ENCODE assay signal across 10 cellular contexts in the genomic region with DNA sequence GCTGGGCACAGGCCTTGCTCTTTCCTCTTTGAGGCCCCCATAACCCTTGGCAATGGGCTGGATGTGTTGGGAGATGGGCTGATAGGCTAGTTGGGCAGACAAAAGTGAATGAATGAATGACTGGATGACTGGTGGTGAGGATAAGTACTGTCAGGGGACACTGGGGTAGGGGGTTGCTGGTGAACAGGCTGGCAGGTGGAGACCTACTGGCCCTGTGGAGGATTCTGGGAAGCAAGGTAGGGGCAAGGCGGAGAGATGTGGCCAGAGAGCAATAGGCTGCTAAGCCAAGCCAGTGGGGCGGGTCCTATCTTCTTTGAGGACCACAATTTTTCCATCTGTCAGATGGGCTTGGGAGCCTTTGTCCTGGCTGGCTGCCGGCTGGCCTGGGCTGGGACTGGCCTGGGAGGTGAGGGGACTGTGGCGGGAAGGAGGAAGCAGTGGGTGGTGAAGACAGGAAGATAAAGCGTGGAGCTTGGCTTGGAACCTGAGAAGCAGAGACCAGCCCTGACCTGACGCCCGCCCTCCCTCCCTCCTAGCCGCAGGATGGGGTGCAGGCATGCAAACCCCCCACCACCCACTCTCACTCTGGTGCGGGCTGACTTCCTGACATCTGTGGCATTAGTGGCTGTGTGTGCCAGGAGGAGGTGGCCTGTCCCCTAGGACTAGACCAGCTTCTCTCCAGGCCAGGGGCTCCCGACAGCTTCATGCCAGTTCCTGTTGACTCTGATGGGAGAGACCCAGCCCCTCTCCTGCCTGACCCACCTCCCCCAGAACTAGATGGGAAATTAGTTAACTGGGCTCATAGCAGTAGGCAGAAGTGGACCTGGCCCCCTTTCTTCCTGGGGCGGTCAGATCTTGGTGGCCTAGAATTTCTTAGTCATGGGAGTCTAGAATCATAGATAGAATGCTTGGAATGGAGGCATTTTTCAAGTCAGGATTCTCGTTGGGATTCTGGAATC. TPM values are rescaled to one million over a fixed set of nuclear protein-coding genes. Genes with fewer than 3 reads are reported as not detected.
DNase-seq lines count a peak whose midpoint lies in the region; ATAC-seq and TF ChIP-seq lines count a peak whose summit lies in the region.
"Had no signal": no experiment of that assay in that cellular context is flagged by ENCODE, and none has a peak within 500 bp of the region (broad histone marks: within the 10 kb centered on the region; RNA-seq: fewer than 3 reads in every experiment).

No MANE protein-coding gene starts in this region.

- H3K4me1 ChIP-seq in heart right ventricle (peaks cover 80 to 100% (median 98%) of the 10 kb centered on the region in 9 donors), mucosa of stomach (ENCODE audit: control insufficient read depth, insufficient read depth, low read length) (peaks cover 97% of the 10 kb centered on the region), vagina (peaks cover 100% of the 10 kb centered on the region)

- intact Hi-C loops in heart right ventricle (cut with DNase I): loop anchor here in 1 of 10 donors (5.0 kb wide), 1 partner anchor 40 kb away; no protein-coding TSS in a partner anchor
- intact Hi-C loops in Right ventricle myocardium inferior (cut with DNase I): no loop called here
- intact Hi-C loops in vagina (cut with DNase I): no loop called here

- no peak for DNase-seq in heart right ventricle
- DNase-seq in Right ventricle myocardium inferior (ENCODE audit: missing footprints): no peak
- DNase-seq in brain microvascular endothelial cell: no peak
- DNase-seq in vagina (ENCODE audit: extremely low spot score in 2 of 2): no peak
- no peak for DNase-seq in NCI-H187 (lab: John Stamatoyannopoulos, UW)
- DNase-seq: activated T-cell treated with anti-CD3 and anti-CD28 coated beads, Interleukin-2, amount 50 U/mL, for 4 hours; NCI-H2171 had no signal

- 31% methylated on average over 10 to 12 of the region's 12 CpGs for WGBS in heart right ventricle, 2 donors

- H3K9ac ChIP-seq in mucosa of stomach (ENCODE audit: low read length): peak overlapping the region; percentile 2

- ATAC-seq in heart right ventricle (no peak), Right ventricle myocardium inferior (no peak), HG03521 (IDR thresholded peaks at IDR 0.05; ENCODE audit: unreplicated experiment) (no peak), GM21529 (IDR thresholded peaks at IDR 0.05; ENCODE audit: unreplicated experiment) (no peak)
- ATAC-seq: activated T-cell treated with anti-CD3 and anti-CD28 coated beads, Interleukin-2, amount 50 U/mL, for 4 hours had no signal

- H3K9me3 ChIP-seq in heart right ventricle: no peaks in the 10 kb centered on the region
- no peaks in the 10 kb centered on the region for H3K9me3 ChIP-seq in mucosa of stomach (ENCODE audit: control insufficient read depth, low read length)
- no peaks in the 10 kb centered on the region for H3K9me3 ChIP-seq in vagina

- TF ChIP-seq CTCF in heart right ventricle (IDR thresholded peaks at IDR 0.05): no peak
- no peak for TF ChIP-seq CTCF in brain microvascular endothelial cell (IDR thresholded peaks at IDR 0.05; ENCODE audit: low read depth, low read length, missing control alignments)
- TF ChIP-seq CTCF in vagina (IDR thresholded peaks at IDR 0.05): no peak

- H3K27ac ChIP-seq in heart right ventricle: peak overlapping the region in 9 of 10 donors; percentile 86 to 97 (median 91)
- peak overlapping the region; percentile 67 for H3K27ac ChIP-seq in brain microvascular endothelial cell
- H3K27ac ChIP-seq in vagina: peak overlapping the region; percentile 95

- TF ChIP-seq POLR2A in vagina (IDR thresholded peaks at IDR 0.05): no peak

- H3K36me3 ChIP-seq in heart right ventricle (no peaks in the 10 kb centered on the region), brain microvascular endothelial cell (replicated peaks) (no peaks in the 10 kb centered on the region), mucosa of stomach (ENCODE audit: control insufficient read depth, insufficient read depth, low read length) (no peaks in the 10 kb centered on the region), vagina (no peaks in the 10 kb centered on the region)

- H3K27me3 ChIP-seq in heart right ventricle (no peaks in the 10 kb centered on the region), brain microvascular endothelial cell (replicated peaks) (no peaks in the 10 kb centered on the region), mucosa of stomach (ENCODE audit: control insufficient read depth, insufficient read depth, low read length) (no peaks in the 10 kb centered on the region), vagina (no peaks in the 10 kb centered on the region)

- H3K4me3 ChIP-seq in heart right ventricle: peak overlapping the region in 2 of 10 donors; percentile 48 to 49
- no peak overlapping the region for H3K4me3 ChIP-seq in brain microvascular endothelial cell (ENCODE audit: low read depth, low read length)
- no peak overlapping the region for H3K4me3 ChIP-seq in mucosa of stomach (ENCODE audit: low read length)
- no peak overlapping the region for H3K4me3 ChIP-seq in vagina

- in situ Hi-C loops in brain microvascular endothelial cell (cut with HindIII; ENCODE audit: low pct_ligation_motif_present, low sequenced_read_pairs): no loop called here

RNA-seq across cellular contexts. Expression of a gene that starts 9.5 kb away (rescaled TPM):
- total RNA-seq in heart right ventricle (10 to 100 TPM; 30.7 to 51.6 (median 37.9) TPM), Right ventricle myocardium inferior (74.1 TPM), vagina (51.8 TPM)
- polyA plus RNA-seq in heart right ventricle: 10 to 100 TPM; 28.7 to 31.4 TPM
